8 cellular contexts compared by ENCODE assay signal in genomic region chr1:179706339-179706941, GRCh38. TPM values are rescaled to one million over a fixed set of nuclear protein-coding genes. Genes with fewer than 3 reads are reported as not detected.
DNase-seq lines count a peak whose midpoint lies in the region; ATAC-seq and TF ChIP-seq lines count a peak whose summit lies in the region.

No MANE protein-coding gene starts in this region.

- H3K27ac Mint-ChIP-seq in activated naive CD8-positive, alpha-beta T cell treated with anti-CD3 and anti-CD28 coated beads, Interleukin-2, amount 10 ng/mL, durations not matched to agents 7 days and 5 days, result no peak overlapping the region

- 1 to 3% (median 2%) methylated on average over 3 of the region's 3 CpGs for WGBS in spleen, 5 donors

- H3K27me3 ChIP-seq in MG63 (peaks cover 17% of the 10 kb centered on the region), SJSA1 (replicated peaks) (no peaks in the 10 kb centered on the region; the same call in 1 of the 2 replicates), spleen (replicated peaks in 1 of 7) (no peaks in the 10 kb centered on the region)

- no peak for ATAC-seq in activated naive CD8-positive, alpha-beta T cell treated with anti-CD3 and anti-CD28 coated beads, Interleukin-2, amount 10 ng/mL, durations not matched to agents 7 days and 5 days (ENCODE audit: low read depth)
- no peak for ATAC-seq in HG02840 (IDR thresholded peaks at IDR 0.05; ENCODE audit: low FRiP score, unreplicated experiment)
- ATAC-seq in GM18505 (IDR thresholded peaks at IDR 0.05; ENCODE audit: unreplicated experiment), result no peak

- H3K27me3 Mint-ChIP-seq in activated naive CD8-positive, alpha-beta T cell treated with anti-CD3 and anti-CD28 coated beads, Interleukin-2, amount 10 ng/mL, durations not matched to agents 7 days and 5 days, result peaks cover 3% of the 10 kb centered on the region

- H3K9me3 ChIP-seq in MG63, result no peaks in the 10 kb centered on the region
- no peaks in the 10 kb centered on the region for H3K9me3 ChIP-seq in SJSA1 (replicated peaks)
- H3K9me3 ChIP-seq in spleen, result no peaks in the 10 kb centered on the region

- H3K4me3 ChIP-seq in MG63 (no peak overlapping the region), SJSA1 (no peak overlapping the region), spleen (no peak overlapping the region)

- peak; percentile 21 for DNase-seq in GM04504 (ENCODE audit: low read depth)
- DNase-seq in MG63, result peak; percentile 46
- peak; percentile 20 to 47 for DNase-seq in SJSA1 (ENCODE audit: low read depth in 1 of 2, low spot score in 2 of 2)
- peak; percentile 45 for DNase-seq in activated naive CD8-positive, alpha-beta T cell treated with anti-CD3 and anti-CD28 coated beads, Interleukin-2, amount 10 ng/mL, durations not matched to agents 7 days and 5 days
- peak; percentile 35 for DNase-seq in hepatic stellate cell (ENCODE audit: low spot score)
- DNase-seq in spleen, result no peak

- intact Hi-C loops in spleen (cut with DNase I; ENCODE audit: low total_unique reads), result loop anchor here (5.0 to 10.0 kb wide), 2 partner anchors 106 to 468 kb away; no protein-coding TSS in a partner anchor

- H3K9me3 Mint-ChIP-seq in activated naive CD8-positive, alpha-beta T cell treated with anti-CD3 and anti-CD28 coated beads, Interleukin-2, amount 10 ng/mL, durations not matched to agents 7 days and 5 days, result no peaks in the 10 kb centered on the region

- H3K36me3 ChIP-seq in MG63 (no peaks in the 10 kb centered on the region), SJSA1 (no peaks in the 10 kb centered on the region), spleen (no peaks in the 10 kb centered on the region)

- POLR2A ChIA-PET in activated naive CD8-positive, alpha-beta T cell treated with anti-CD3 and anti-CD28 coated beads, Interleukin-2, amount 10 ng/mL, durations not matched to agents 7 days and 5 days (lab: Charles Lee), result interaction anchor here (1.1 kb wide), 2 partner anchors 103 to 108 kb away, joined by 3 to 5 read pairs; no protein-coding TSS in a partner anchor

- peak; percentile 29 to 75 (median 57) for TF ChIP-seq CTCF in spleen (IDR thresholded peaks at IDR 0.05 in 8 of 11, conservative IDR thresholded peaks at IDR 0.05 in 3 of 11)

- H3K4me1 ChIP-seq in SJSA1 (replicated peaks) (no peaks in the 10 kb centered on the region), spleen (peaks cover 8 to 26% (median 18%) of the 10 kb centered on the region in 6 donors)

- peaks cover 6% of the 10 kb centered on the region for H3K4me1 Mint-ChIP-seq in activated naive CD8-positive, alpha-beta T cell treated with anti-CD3 and anti-CD28 coated beads, Interleukin-2, amount 10 ng/mL, durations not matched to agents 7 days and 5 days

- H3K27ac ChIP-seq in SJSA1 (no peak overlapping the region), spleen (no peak overlapping the region)

- no peak overlapping the region for H3K4me3 Mint-ChIP-seq in activated naive CD8-positive, alpha-beta T cell treated with anti-CD3 and anti-CD28 coated beads, Interleukin-2, amount 10 ng/mL, durations not matched to agents 7 days and 5 days

- TF ChIP-seq POLR2A in spleen (IDR thresholded peaks at IDR 0.05) (no peak), GM18505 (IDR thresholded peaks at IDR 0.05; ENCODE audit: borderline replicate concordance, extremely low read depth, insufficient read depth, insufficient read length) (no peak)

- H3K36me3 Mint-ChIP-seq in activated naive CD8-positive, alpha-beta T cell treated with anti-CD3 and anti-CD28 coated beads, Interleukin-2, amount 10 ng/mL, durations not matched to agents 7 days and 5 days, result no peaks in the 10 kb centered on the region

RNA-seq across cellular contexts. Expression of gene FAM163A, which starts 36.7 kb away (rescaled TPM):
- total RNA-seq in MG63 (2014; rRNA removed; shearing (Covaris generic); ENCODE audit: low replicate concordance), result not detected in 2 replicates
- not detected in 2 replicates for total RNA-seq in SJSA1 (2014; rRNA removed; shearing (Covaris generic))
- not detected for total RNA-seq in activated naive CD8-positive, alpha-beta T cell treated with anti-CD3 and anti-CD28 coated beads, Interleukin-2, amount 10 ng/mL, durations not matched to agents 7 days and 5 days
- under 1 TPM in 4 of 7 donors, not detected in 3; 0.14 to 0.28 (median 0.19) TPM for total RNA-seq in spleen
- under 1 TPM; 0.20 to 0.47 (median 0.32) TPM for polyA plus RNA-seq in spleen
